1 cellular context compared by ENCODE assay signal in the genomic region with DNA sequence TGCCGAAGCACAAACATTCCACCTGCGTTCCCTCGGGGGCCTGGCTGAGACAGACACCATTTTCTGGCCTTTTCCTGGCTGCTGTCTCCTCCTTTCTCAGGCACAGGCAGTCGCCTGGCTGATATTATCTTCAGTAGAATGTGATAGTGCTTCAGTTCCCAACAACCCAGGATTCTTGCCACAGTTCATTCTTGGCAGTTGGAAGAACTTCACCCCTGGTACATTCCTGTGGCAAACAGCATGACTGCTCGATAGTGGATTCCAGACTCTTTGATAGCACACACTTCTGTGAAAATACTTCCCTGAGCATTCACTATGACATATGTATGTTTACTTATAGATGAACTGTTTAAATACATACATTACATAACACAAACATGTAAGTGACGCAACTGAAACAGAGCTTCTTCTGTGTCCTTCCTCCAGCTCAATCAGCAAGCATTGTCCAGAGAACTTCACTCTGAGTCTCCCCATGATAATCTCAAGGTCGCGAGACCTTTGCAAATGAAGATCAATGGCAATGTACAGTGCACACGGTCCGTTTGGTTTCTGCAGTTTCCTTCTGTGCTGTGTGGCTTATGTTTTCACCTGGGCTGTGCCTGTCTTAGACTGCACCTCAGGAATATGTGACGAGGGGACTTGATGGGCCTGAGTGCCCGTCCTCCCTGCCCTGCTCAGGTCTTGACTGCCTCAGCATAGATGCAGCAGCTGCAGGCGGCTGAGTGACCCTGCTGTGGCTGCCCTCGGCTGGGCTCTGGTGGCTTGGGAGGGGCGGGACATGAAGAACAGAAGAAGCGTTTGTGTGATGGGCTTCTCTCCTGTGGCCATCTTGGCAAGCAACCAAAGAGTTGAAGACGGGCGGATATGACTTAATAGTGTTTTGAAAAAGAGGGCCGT.
TF ChIP-seq lines count a peak whose summit lies in the region.

No MANE protein-coding gene starts in this region.

TF ChIP-seq in HepG2, 621 proteins besides CTCF, POLR2A, EP300 and RAD21 (continued from another document and continues in another):
- TF ChIP-seq ZBTB37 (CRISPR knock-in tag; IDR thresholded peaks at IDR 0.05) (no peak), AGO1 (IDR thresholded peaks at IDR 0.05; ENCODE audit: low read depth, low read length, poor library complexity, severe bottlenecking) (no peak), PITX1 (CRISPR knock-in tag; IDR thresholded peaks at IDR 0.05) (peak; percentile 72; the same call in 1 of the 2 replicates), RXRB (CRISPR knock-in tag; IDR thresholded peaks at IDR 0.05; ENCODE audit: borderline replicate concordance) (peak; percentile 89), ZNF383 (CRISPR knock-in tag; IDR thresholded peaks at IDR 0.05; ENCODE audit: borderline replicate concordance) (no peak), THAP11 (CRISPR knock-in tag; IDR thresholded peaks at IDR 0.05) (peak; percentile 80), ZBTB7A (CRISPR knock-in tag; IDR thresholded peaks at IDR 0.05) (0 out of 2 replicates have a peak, but pooled peaks have one; percentile 50), ZNF704 (CRISPR knock-in tag; IDR thresholded peaks at IDR 0.05; ENCODE audit: borderline replicate concordance) (no peak), MZF1 (CRISPR knock-in tag; IDR thresholded peaks at IDR 0.05; ENCODE audit: borderline replicate concordance) (no peak), MED8 (CRISPR knock-in tag; IDR thresholded peaks at IDR 0.05; ENCODE audit: insufficient replicate concordance) (peak; percentile 62), SSRP1 (CRISPR knock-in tag; IDR thresholded peaks at IDR 0.05) (peak; percentile 92; the same call in 1 of the 2 replicates), JUND (CRISPR knock-in tag; IDR thresholded peaks at IDR 0.05) (peak; percentile 64), CSRNP1 (CRISPR knock-in tag; IDR thresholded peaks at IDR 0.05) (no peak; the same call in 1 of the 2 replicates), ZNF44 (CRISPR knock-in tag; IDR thresholded peaks at IDR 0.05) (peak; percentile 60; the same call in 1 of the 2 replicates), ZNF577 (CRISPR knock-in tag; IDR thresholded peaks at IDR 0.05; ENCODE audit: borderline replicate concordance, low read depth) (no peak), SALL2 (CRISPR knock-in tag; IDR thresholded peaks at IDR 0.05) (no peak), SP4 (CRISPR knock-in tag; IDR thresholded peaks at IDR 0.05) (no peak), ZNF468 (CRISPR knock-in tag; IDR thresholded peaks at IDR 0.05) (peak; percentile 74; the same call in 1 of the 2 replicates), ZFP82 (CRISPR knock-in tag; IDR thresholded peaks at IDR 0.05; ENCODE audit: borderline replicate concordance) (no peak), ZNF614 (CRISPR knock-in tag; IDR thresholded peaks at IDR 0.05; ENCODE audit: borderline replicate concordance) (peak; percentile 51; the same call in 1 of the 2 replicates), PTBP1 (IDR thresholded peaks at IDR 0.05; ENCODE audit: low read depth, low read length, poor library complexity, severe bottlenecking) (no peak), ZBTB38 (CRISPR knock-in tag; IDR thresholded peaks at IDR 0.05) (no peak; the same call in 1 of the 2 replicates), ZNF136 (CRISPR knock-in tag; IDR thresholded peaks at IDR 0.05; ENCODE audit: low read depth) (peak; percentile 67; the same call in 1 of the 2 replicates), U2AF1 (optimal IDR thresholded peaks at IDR 0.05; ENCODE audit: low read depth, low read length) (no peak), MTF2 (CRISPR knock-in tag; IDR thresholded peaks at IDR 0.05; ENCODE audit: borderline replicate concordance) (no peak), HNF4A (CRISPR knock-in tag; IDR thresholded peaks at IDR 0.05) (peak; percentile 71), ZNF501 (CRISPR knock-in tag; IDR thresholded peaks at IDR 0.05) (peak; percentile 48), CC2D1A (CRISPR knock-in tag; IDR thresholded peaks at IDR 0.05) (0 out of 2 replicates have a peak, but pooled peaks have one; percentile 10), TIGD3 (CRISPR knock-in tag; IDR thresholded peaks at IDR 0.05; ENCODE audit: borderline replicate concordance) (no peak), SP140L (CRISPR knock-in tag; IDR thresholded peaks at IDR 0.05; ENCODE audit: borderline replicate concordance) (no peak), KIAA2018 (CRISPR knock-in tag; IDR thresholded peaks at IDR 0.05; ENCODE audit: borderline replicate concordance) (no peak), ZNF792 (CRISPR knock-in tag; IDR thresholded peaks at IDR 0.05) (peak; percentile 80), AHDC1 (CRISPR knock-in tag; IDR thresholded peaks at IDR 0.05; ENCODE audit: borderline replicate concordance) (peak; percentile 76), ZNF619 (CRISPR knock-in tag; IDR thresholded peaks at IDR 0.05) (no peak; the same call in 1 of the 2 replicates), ZNF230 (CRISPR knock-in tag; IDR thresholded peaks at IDR 0.05) (0 out of 2 replicates have a peak, but pooled peaks have one; percentile 72), DR1 (CRISPR knock-in tag; IDR thresholded peaks at IDR 0.05) (0 out of 2 replicates have a peak, but pooled peaks have one; percentile 42), YY1 (IDR thresholded peaks at IDR 0.05; ENCODE audit: insufficient read depth, insufficient replicate concordance, low read depth, low read length) (peak; percentile 72)
